11 cellular contexts compared by ENCODE assay signal in the genomic region with DNA sequence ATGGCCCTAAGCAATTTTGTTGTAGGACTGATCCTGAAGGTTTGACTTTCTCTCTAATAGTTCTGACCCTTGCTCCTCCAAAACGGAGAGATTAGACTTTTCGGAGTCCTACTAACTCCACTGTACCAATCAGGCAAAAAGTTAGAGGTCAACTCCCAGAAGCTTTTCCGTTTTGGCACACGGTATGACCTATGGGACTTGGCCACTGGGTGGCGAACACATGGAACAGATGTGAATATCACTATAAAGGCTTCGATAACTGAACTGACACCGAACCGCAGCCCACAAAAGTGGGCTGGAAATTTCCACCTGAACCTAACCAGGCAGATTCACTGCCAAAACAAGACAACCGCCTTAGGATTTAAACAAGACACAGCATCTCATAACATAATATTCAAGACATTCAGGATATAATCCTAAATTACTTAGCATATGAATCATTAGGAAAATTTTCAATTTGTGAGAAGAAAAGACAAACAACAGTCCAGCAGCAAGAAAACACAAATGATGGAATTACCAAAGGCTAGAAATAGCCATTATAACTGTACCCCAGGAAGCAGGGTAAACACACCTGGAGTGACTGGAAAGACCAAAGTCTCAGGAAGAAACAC. TPM values are rescaled to one million over a fixed set of nuclear protein-coding genes. Genes with fewer than 3 reads are reported as not detected.
DNase-seq lines count a peak whose midpoint lies in the region; ATAC-seq and TF ChIP-seq lines count a peak whose summit lies in the region.
"Had no signal": no experiment of that assay in that cellular context is flagged by ENCODE, and none has a peak within 500 bp of the region (broad histone marks: within the 10 kb centered on the region; RNA-seq: fewer than 3 reads in every experiment).

No MANE protein-coding gene starts in this region.

- no peak for TF ChIP-seq POLR2A in body of pancreas (IDR thresholded peaks at IDR 0.05)

- H3K36me3 Mint-ChIP-seq in neural progenitor cell, result peaks cover 16% of the 10 kb centered on the region

- H3K27me3 ChIP-seq in MM.1S (replicated peaks; ENCODE audit: insufficient read depth, low read length) (no peaks in the 10 kb centered on the region), neural progenitor cell (no peaks in the 10 kb centered on the region), body of pancreas (no peaks in the 10 kb centered on the region)
- H3K27me3 ChIP-seq: upper lobe of right lung had no signal

- H3K27ac Mint-ChIP-seq in neural progenitor cell, result no peak overlapping the region

- H3K79me2 ChIP-seq in MM.1S (ENCODE audit: low read length) (no peaks in the 10 kb centered on the region), neural progenitor cell (ENCODE audit: low read depth) (no peaks in the 10 kb centered on the region)

- DNase-seq in NCI-H82 (lab: John Stamatoyannopoulos, UW), result peak; percentile 45
- DNase-seq in NCI-H82 treated with DMSO at 0.1 percent for 48 hours (lab: John Stamatoyannopoulos, UW; ENCODE audit: unreplicated experiment), result no peak
- no peak for DNase-seq in MM.1S
- DNase-seq in dermis microvascular lymphatic vessel endothelial cell (ENCODE audit: low read depth in 2 of 2), result peak; percentile 40 to 56
- DNase-seq in neural progenitor cell (ENCODE audit: low spot score), result peak; percentile 36
- DNase-seq in body of pancreas, result no peak
- DNase-seq in occipital lobe (lab: John Stamatoyannopoulos, UW), result no peak
- DNase-seq: GOT3; stimulated activated CD4-positive, alpha-beta T cell treated with anti-CD3 and anti-CD28 coated beads, Interleukin-4, amount 100 ng/mL, for 1 hour; upper lobe of right lung had no signal

- H3K4me1 ChIP-seq in MM.1S (ENCODE audit: low read length) (no peaks in the 10 kb centered on the region), neural progenitor cell (no peaks in the 10 kb centered on the region), body of pancreas (no peaks in the 10 kb centered on the region)
- H3K4me1 ChIP-seq: upper lobe of right lung had no signal

- H3K4me2 ChIP-seq in MM.1S (ENCODE audit: low read depth, low read length) (no peak overlapping the region), neural progenitor cell (no peak overlapping the region)

- H2AFZ ChIP-seq in MM.1S (ENCODE audit: low read length), result no peak overlapping the region
- no peak overlapping the region for H2AFZ ChIP-seq in neural progenitor cell (replicated peaks)

- H3K9me3 ChIP-seq in MM.1S (replicated peaks; ENCODE audit: insufficient read depth, low read length), result no peaks in the 10 kb centered on the region
- no peaks in the 10 kb centered on the region for H3K9me3 ChIP-seq in neural progenitor cell (ENCODE audit: low read depth)
- H3K9me3 ChIP-seq in body of pancreas, result no peaks in the 10 kb centered on the region
- H3K9me3 ChIP-seq: upper lobe of right lung had no signal

- H3K4me3 ChIP-seq in MM.1S (ENCODE audit: low read length) (no peak overlapping the region), neural progenitor cell (no peak overlapping the region), body of pancreas (no peak overlapping the region)
- H3K4me3 ChIP-seq: upper lobe of right lung had no signal

- H3K4me1 Mint-ChIP-seq in neural progenitor cell, result no peaks in the 10 kb centered on the region

- H4K20me1 ChIP-seq in MM.1S (ENCODE audit: insufficient read depth, low read length) (no peaks in the 10 kb centered on the region), neural progenitor cell (ENCODE audit: low read depth) (no peaks in the 10 kb centered on the region)

- no peaks in the 10 kb centered on the region for H3K36me3 ChIP-seq in MM.1S (replicated peaks; ENCODE audit: insufficient read depth, low read length)
- no peaks in the 10 kb centered on the region for H3K36me3 ChIP-seq in neural progenitor cell
- no peaks in the 10 kb centered on the region for H3K36me3 ChIP-seq in body of pancreas (replicated peaks in 1 of 2; ENCODE audit: insufficient read depth in 1 of 2, low read depth in 2 of 2)

- H3K9me2 ChIP-seq in MM.1S (replicated peaks; ENCODE audit: insufficient read depth, low read length), result no peaks in the 10 kb centered on the region

- H3F3A ChIP-seq in MM.1S (ENCODE audit: insufficient read depth, low read length), result no peaks in the 10 kb centered on the region; the same call in 1 of the 2 replicates
- no peaks in the 10 kb centered on the region for H3F3A ChIP-seq in neural progenitor cell (ENCODE audit: low read depth)

- H3K27ac ChIP-seq in MM.1S (ENCODE audit: low read length) (no peak overlapping the region), neural progenitor cell (no peak overlapping the region), body of pancreas (no peak overlapping the region)
- H3K27ac ChIP-seq: upper lobe of right lung had no signal

- no peaks in the 10 kb centered on the region for H3K27me3 Mint-ChIP-seq in neural progenitor cell (ENCODE audit: insufficient read depth, low read depth)

- no peak for ATAC-seq in body of pancreas
- ATAC-seq in GM21825 (IDR thresholded peaks at IDR 0.05; ENCODE audit: unreplicated experiment), result no peak
- ATAC-seq: upper lobe of right lung had no signal

- TF ChIP-seq CTCF in MM.1S (IDR thresholded peaks at IDR 0.05; ENCODE audit: low read length) (peak; percentile 16), neural progenitor cell (IDR thresholded peaks at IDR 0.05) (peak; percentile 46), body of pancreas (IDR thresholded peaks at IDR 0.05) (no peak)

- intact Hi-C loops in body of pancreas (cut with DNase I), result no loop called here

- H3K9ac ChIP-seq in MM.1S (ENCODE audit: low read length) (no peak overlapping the region), neural progenitor cell (no peak overlapping the region)

- 81 to 87% methylated on average over 9 of the region's 9 CpGs for WGBS in body of pancreas, 2 donors

- no peak overlapping the region for H3K4me3 Mint-ChIP-seq in neural progenitor cell

- H3K9me3 Mint-ChIP-seq in neural progenitor cell, result peaks cover 6% of the 10 kb centered on the region

RNA-seq across cellular contexts. Expression of a gene that starts 12.2 kb away (rescaled TPM):
- total RNA-seq in dermis microvascular lymphatic vessel endothelial cell, result 31.7 and 54.4 TPM in 2 replicates
- 41.6 and 58.4 TPM in 2 replicates for total RNA-seq in neural progenitor cell (ENCODE audit: low replicate concordance)
- total RNA-seq in body of pancreas, result 10 to 100 TPM; 28.3 to 30.9 TPM
- 85.3 TPM for total RNA-seq in occipital lobe

RNA-seq across cellular contexts. Expression of a gene that starts 59.9 kb away (rescaled TPM):
- 5.6 and 7.3 TPM in 2 replicates for total RNA-seq in dermis microvascular lymphatic vessel endothelial cell
- 19.7 and 21.2 TPM in 2 replicates for total RNA-seq in neural progenitor cell (ENCODE audit: low replicate concordance)
- 10 to 100 TPM; 15.0 to 70.5 TPM for total RNA-seq in body of pancreas
- total RNA-seq in occipital lobe, result 34.9 TPM

Comparison
In these comparisons a context has a peak if more than half of its experiments do, and no peak if none do; other contexts are left out.
1. DNase-seq: peak in NCI-H82 (single experiment), dermis microvascular lymphatic vessel endothelial cell (2 of 2) and neural progenitor cell (single experiment); none in NCI-H82 treated with DMSO at 0.1 percent for 48 hours (single experiment), MM.1S (single experiment), body of pancreas (0 of 4) and occipital lobe (single experiment).
2. CTCF ChIP-seq: peak in MM.1S (single experiment) and neural progenitor cell (single experiment); none in body of pancreas (0 of 7).